8 cellular contexts compared by ENCODE assay signal in the genomic region with DNA sequence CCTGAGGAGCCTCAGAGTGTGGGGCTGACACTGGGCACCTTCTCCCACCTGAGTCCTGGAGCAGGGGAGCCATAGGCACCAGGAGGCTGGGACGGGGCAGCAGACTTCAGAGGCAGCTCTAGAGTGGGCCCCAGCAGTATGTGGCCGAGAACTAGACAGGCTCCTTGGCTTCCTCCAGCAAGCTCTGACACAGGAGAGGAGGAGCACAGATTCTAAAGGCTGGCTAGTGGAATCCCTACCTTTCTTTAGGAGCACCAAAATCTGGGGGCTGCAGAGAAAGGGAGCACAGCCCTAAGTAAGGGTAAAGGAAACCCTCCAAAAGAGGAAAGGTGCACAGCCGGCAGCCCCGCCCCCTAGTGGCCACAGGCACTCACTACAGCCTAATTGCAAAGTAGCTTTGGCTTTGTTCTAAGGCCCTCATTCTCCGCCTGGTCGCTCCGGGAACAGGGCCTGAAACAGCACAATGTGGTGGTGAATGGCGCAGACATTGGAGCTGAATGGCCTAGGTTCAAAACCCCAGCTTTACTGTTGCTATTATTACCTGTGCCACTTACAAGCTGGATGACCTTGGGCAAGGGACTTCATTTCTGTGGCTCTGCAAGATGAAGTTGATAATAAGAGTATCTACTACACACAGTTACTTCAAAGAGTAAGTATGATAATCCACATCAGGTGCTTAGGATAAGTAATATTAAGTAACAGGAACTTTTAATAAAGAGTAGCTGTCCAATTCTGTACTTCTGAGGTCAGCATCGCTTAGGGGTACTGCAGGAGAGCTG. TPM values are rescaled to one million over a fixed set of nuclear protein-coding genes. Genes with fewer than 3 reads are reported as not detected.
DNase-seq lines count a peak whose midpoint lies in the region; ATAC-seq lines count a peak whose summit lies in the region.

No MANE protein-coding gene starts in this region.

- ATAC-seq in left colon (peak; percentile 44), HG02759 (IDR thresholded peaks at IDR 0.05; ENCODE audit: unreplicated experiment) (no peak)

- peak; percentile 11 for DNase-seq in NCI-H146 (lab: John Stamatoyannopoulos, UW)
- no peak for DNase-seq in NCI-H146 treated with DMSO at 0.1 percent for 48 hours (lab: John Stamatoyannopoulos, UW; ENCODE audit: unreplicated experiment)
- DNase-seq in NCI-H2227 (lab: John Stamatoyannopoulos, UW; ENCODE audit: unreplicated experiment): peak; percentile 65
- peak; percentile 58 for DNase-seq in activated CD4-positive, alpha-beta T cell treated with anti-CD3 and anti-CD28 coated beads for 1 hour
- peak; percentile 73 for DNase-seq in cerebellar cortex (ENCODE audit: low spot score)
- DNase-seq in left colon: peak in 1 of 2 donors; percentile 64
- peak; percentile 74 for DNase-seq in stimulated activated CD4-positive, alpha-beta T cell treated with anti-CD3 and anti-CD28 coated beads, Interleukin-4, amount 100 ng/mL, for 24 hours

- intact Hi-C loops in left colon (cut with DNase I, micrococcal nuclease): no loop called here

RNA-seq across cellular contexts. Expression of a gene that starts 8.8 kb away (rescaled TPM):
- total RNA-seq in left colon: 1,000 to 10,000 TPM; 1,178 to 2,096 TPM

RNA-seq across cellular contexts. Expression of a gene that starts 20.1 kb away (rescaled TPM):
- total RNA-seq in left colon: 100 to 1,000 TPM in 1 of 2 donors, 10 to 100 TPM in 1; 86.9 to 414 TPM
